ENCODE assay signal across 1 cellular context in genomic region chr17:81166033-81166472, GRCh38.
TF ChIP-seq lines count a peak whose summit lies in the region.

A gene with protein sequence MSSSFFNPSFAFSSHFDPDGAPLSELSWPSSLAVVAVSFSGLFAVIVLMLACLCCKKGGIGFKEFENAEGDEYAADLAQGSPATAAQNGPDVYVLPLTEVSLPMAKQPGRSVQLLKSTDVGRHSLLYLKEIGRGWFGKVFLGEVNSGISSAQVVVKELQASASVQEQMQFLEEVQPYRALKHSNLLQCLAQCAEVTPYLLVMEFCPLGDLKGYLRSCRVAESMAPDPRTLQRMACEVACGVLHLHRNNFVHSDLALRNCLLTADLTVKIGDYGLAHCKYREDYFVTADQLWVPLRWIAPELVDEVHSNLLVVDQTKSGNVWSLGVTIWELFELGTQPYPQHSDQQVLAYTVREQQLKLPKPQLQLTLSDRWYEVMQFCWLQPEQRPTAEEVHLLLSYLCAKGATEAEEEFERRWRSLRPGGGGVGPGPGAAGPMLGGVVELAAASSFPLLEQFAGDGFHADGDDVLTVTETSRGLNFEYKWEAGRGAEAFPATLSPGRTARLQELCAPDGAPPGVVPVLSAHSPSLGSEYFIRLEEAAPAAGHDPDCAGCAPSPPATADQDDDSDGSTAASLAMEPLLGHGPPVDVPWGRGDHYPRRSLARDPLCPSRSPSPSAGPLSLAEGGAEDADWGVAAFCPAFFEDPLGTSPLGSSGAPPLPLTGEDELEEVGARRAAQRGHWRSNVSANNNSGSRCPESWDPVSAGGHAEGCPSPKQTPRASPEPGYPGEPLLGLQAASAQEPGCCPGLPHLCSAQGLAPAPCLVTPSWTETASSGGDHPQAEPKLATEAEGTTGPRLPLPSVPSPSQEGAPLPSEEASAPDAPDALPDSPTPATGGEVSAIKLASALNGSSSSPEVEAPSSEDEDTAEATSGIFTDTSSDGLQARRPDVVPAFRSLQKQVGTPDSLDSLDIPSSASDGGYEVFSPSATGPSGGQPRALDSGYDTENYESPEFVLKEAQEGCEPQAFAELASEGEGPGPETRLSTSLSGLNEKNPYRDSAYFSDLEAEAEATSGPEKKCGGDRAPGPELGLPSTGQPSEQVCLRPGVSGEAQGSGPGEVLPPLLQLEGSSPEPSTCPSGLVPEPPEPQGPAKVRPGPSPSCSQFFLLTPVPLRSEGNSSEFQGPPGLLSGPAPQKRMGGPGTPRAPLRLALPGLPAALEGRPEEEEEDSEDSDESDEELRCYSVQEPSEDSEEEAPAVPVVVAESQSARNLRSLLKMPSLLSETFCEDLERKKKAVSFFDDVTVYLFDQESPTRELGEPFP (N-terminal part only) (minus strand): TSS chr17:81166221. CDS start chr17:81165992, 229 bp downstream.

TF ChIP-seq in SK-N-SH, 30 proteins besides CTCF, POLR2A, EP300 and RAD21 (continued from another document):
- TF ChIP-seq IRF3 (IDR thresholded peaks at IDR 0.05; ENCODE audit: low read depth, low read length) = no peak
- TF ChIP-seq, protein P1, sequence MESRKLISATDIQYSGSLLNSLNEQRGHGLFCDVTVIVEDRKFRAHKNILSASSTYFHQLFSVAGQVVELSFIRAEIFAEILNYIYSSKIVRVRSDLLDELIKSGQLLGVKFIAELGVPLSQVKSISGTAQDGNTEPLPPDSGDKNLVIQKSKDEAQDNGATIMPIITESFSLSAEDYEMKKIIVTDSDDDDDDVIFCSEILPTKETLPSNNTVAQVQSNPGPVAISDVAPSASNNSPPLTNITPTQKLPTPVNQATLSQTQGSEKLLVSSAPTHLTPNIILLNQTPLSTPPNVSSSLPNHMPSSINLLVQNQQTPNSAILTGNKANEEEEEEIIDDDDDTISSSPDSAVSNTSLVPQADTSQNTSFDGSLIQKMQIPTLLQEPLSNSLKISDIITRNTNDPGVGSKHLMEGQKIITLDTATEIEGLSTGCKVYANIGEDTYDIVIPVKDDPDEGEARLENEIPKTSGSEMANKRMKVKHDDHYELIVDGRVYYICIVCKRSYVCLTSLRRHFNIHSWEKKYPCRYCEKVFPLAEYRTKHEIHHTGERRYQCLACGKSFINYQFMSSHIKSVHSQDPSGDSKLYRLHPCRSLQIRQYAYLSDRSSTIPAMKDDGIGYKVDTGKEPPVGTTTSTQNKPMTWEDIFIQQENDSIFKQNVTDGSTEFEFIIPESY (IDR thresholded peaks at IDR 0.05; ENCODE audit: borderline replicate concordance, low read depth) = no peak
- no peak for TF ChIP-seq GABPA (IDR thresholded peaks at IDR 0.05; ENCODE audit: low read depth)
- TF ChIP-seq MEF2A (IDR thresholded peaks at IDR 0.05; ENCODE audit: borderline replicate concordance, low read depth) = no peak
- no peak for TF ChIP-seq CHD2 (IDR thresholded peaks at IDR 0.05; ENCODE audit: low read length, partially characterized antibody)
- TF ChIP-seq TEAD4 (IDR thresholded peaks at IDR 0.05; ENCODE audit: borderline replicate concordance, insufficient read depth) = no peak
- TF ChIP-seq FOXM1 (IDR thresholded peaks at IDR 0.05; ENCODE audit: low read depth) = no peak
- TF ChIP-seq RCOR1 (IDR thresholded peaks at IDR 0.05; ENCODE audit: low read length) = no peak
- no peak for TF ChIP-seq POLR2AphosphoS5 (IDR thresholded peaks at IDR 0.05; ENCODE audit: low read depth, low read length)
- TF ChIP-seq NRF1 (IDR thresholded peaks at IDR 0.05; ENCODE audit: low read depth, low read length) = no peak
- TF ChIP-seq RXRA (IDR thresholded peaks at IDR 0.05; ENCODE audit: borderline replicate concordance, low read depth) = no peak
